In genomic region chr21:44456207-44456914, GRCh38 we compare ENCODE assay signal across 8 cellular contexts. TPM values are rescaled to one million over a fixed set of nuclear protein-coding genes. Genes with fewer than 3 reads are reported as not detected.
DNase-seq lines count a peak whose midpoint lies in the region; ATAC-seq and TF ChIP-seq lines count a peak whose summit lies in the region.

No MANE protein-coding gene starts in this region.

- intact Hi-C loops in Caco-2 (cut with micrococcal nuclease; ENCODE audit: unreplicated experiment), result no loop called here

- no peaks in the 10 kb centered on the region for H3K27me3 ChIP-seq in Caco-2 (replicated peaks; ENCODE audit: control insufficient read depth, insufficient read depth, low read length)
- no peaks in the 10 kb centered on the region for H3K27me3 ChIP-seq in parathyroid adenoma (ENCODE audit: control insufficient read depth, insufficient read depth, low read length)
- H3K27me3 ChIP-seq in Karpas-422 (ENCODE audit: low read length), result no peaks in the 10 kb centered on the region

- H3K9me3 Mint-ChIP-seq in Caco-2 (ENCODE audit: unreplicated experiment) (peaks cover 7% of the 10 kb centered on the region), T-cell (peaks cover 0 to 12% (median 8%) of the 10 kb centered on the region in 3 donors)

- no peak overlapping the region for H3K27ac ChIP-seq in parathyroid adenoma
- H3K27ac ChIP-seq in Karpas-422 (ENCODE audit: low read length), result no peak overlapping the region

- H3K36me3 ChIP-seq in Caco-2 (ENCODE audit: control insufficient read depth, insufficient read depth, low read length) (no peaks in the 10 kb centered on the region), parathyroid adenoma (ENCODE audit: control insufficient read depth, insufficient read depth, low read length) (no peaks in the 10 kb centered on the region), Karpas-422 (ENCODE audit: insufficient read depth, low read length) (no peaks in the 10 kb centered on the region)

- H3K79me2 ChIP-seq in parathyroid adenoma, result no peaks in the 10 kb centered on the region
- H3K79me2 ChIP-seq in Karpas-422 (ENCODE audit: low read length), result no peaks in the 10 kb centered on the region

- H3K9ac ChIP-seq in parathyroid adenoma (no peak overlapping the region), Karpas-422 (ENCODE audit: low read length) (no peak overlapping the region)

- H3K4me3 ChIP-seq in Caco-2 (ENCODE audit: low read depth, low read length), result peak overlapping the region; percentile 63
- H3K4me3 ChIP-seq in foreskin fibroblast (ENCODE audit: low read depth in 1 of 2, low read length in 2 of 2), result peak overlapping the region; percentile 31 to 63
- peak overlapping the region; percentile 46 for H3K4me3 ChIP-seq in parathyroid adenoma (ENCODE audit: low read depth, low read length)
- H3K4me3 ChIP-seq in Karpas-422 (ENCODE audit: low read length), result no peak overlapping the region

- POLR2A ChIA-PET in Caco-2 (lab: Charles Lee) (no interaction called here), T-cell (lab: Charles Lee) (no interaction called here)

- H3K4me1 Mint-ChIP-seq in Caco-2 (ENCODE audit: low read depth, unreplicated experiment) (peaks cover 7% of the 10 kb centered on the region), T-cell (peaks cover 0 to 11% (median 7%) of the 10 kb centered on the region in 3 donors)

- no peaks in the 10 kb centered on the region for H3K9me2 ChIP-seq in Karpas-422 (replicated peaks; ENCODE audit: insufficient read depth, low read length)

- H4K20me1 ChIP-seq in Karpas-422 (ENCODE audit: insufficient read depth, low read depth, low read length), result no peaks in the 10 kb centered on the region

- H3K27ac Mint-ChIP-seq in Caco-2 (ENCODE audit: unreplicated experiment) (no peak overlapping the region), T-cell (no peak overlapping the region)

- H2AFZ ChIP-seq in parathyroid adenoma (peak overlapping the region; percentile 75), Karpas-422 (ENCODE audit: low read length) (no peak overlapping the region)

- TF ChIP-seq CTCF in Caco-2 (IDR thresholded peaks at IDR 0.05; ENCODE audit: insufficient read depth in 1 of 2, low read depth in 1 of 2, low read length in 1 of 2, severe bottlenecking in 1 of 2, unreplicated experiment in 1 of 2), result no peak
- TF ChIP-seq CTCF in foreskin fibroblast (IDR thresholded peaks at IDR 0.05; ENCODE audit: low read depth, low read length), result no peak
- no peak for TF ChIP-seq CTCF in parathyroid adenoma (IDR thresholded peaks at IDR 0.05)

- H3K27me3 Mint-ChIP-seq in Caco-2 (ENCODE audit: insufficient read depth, unreplicated experiment), result no peaks in the 10 kb centered on the region
- peaks cover 0 to 2% of the 10 kb centered on the region in 2 donors for H3K27me3 Mint-ChIP-seq in T-cell

- no TSS peak for BruUV-seq in Caco-2 (replicated peaks; lab: Mats Ljungman, UMichigan)

- ATAC-seq in T-cell (replicated peaks in 1 of 4), result no peak
- no peak for ATAC-seq in HG03460 (IDR thresholded peaks at IDR 0.05; ENCODE audit: unreplicated experiment)

- H3K4me2 ChIP-seq in parathyroid adenoma (ENCODE audit: low read length), result peak overlapping the region; percentile 82
- H3K4me2 ChIP-seq in Karpas-422 (ENCODE audit: low read depth, low read length, poor library complexity, severe bottlenecking), result no peak overlapping the region

- DNase-seq in Caco-2 (peak in 1 of 2 experiments; percentile 29), T-cell (no peak), foreskin fibroblast (no peak), Karpas-422 (no peak), Ammon's horn (ENCODE audit: low spot score) (no peak)
- DNase-seq in stimulated activated CD4-positive, alpha-beta T cell treated with anti-CD3 and anti-CD28 coated beads, Interleukin-15, amount 100 ng/mL, for 24 hours, result no peak

- H3K9me3 ChIP-seq in Caco-2 (no peaks in the 10 kb centered on the region), parathyroid adenoma (ENCODE audit: control insufficient read depth, low read length) (no peaks in the 10 kb centered on the region), Karpas-422 (ENCODE audit: low read length) (peaks cover 7% of the 10 kb centered on the region)

- H3K4me1 ChIP-seq in Caco-2 (peaks cover 22% of the 10 kb centered on the region), parathyroid adenoma (no peaks in the 10 kb centered on the region), Karpas-422 (ENCODE audit: low read length) (no peaks in the 10 kb centered on the region)

- H3K4me3 Mint-ChIP-seq in Caco-2 (ENCODE audit: unreplicated experiment) (peak overlapping the region; percentile 71), T-cell (peak overlapping the region; percentile 43 to 67 (median 66))

- CTCF ChIA-PET in Caco-2 (lab: Charles Lee), result interaction anchor here (1.0 to 1.1 kb wide), 2 partner anchors 114 to 116 kb away, joined by 3 read pairs; no protein-coding TSS in a partner anchor
- CTCF ChIA-PET in T-cell (lab: Charles Lee), result no interaction called here

- no peaks in the 10 kb centered on the region for H3K36me3 Mint-ChIP-seq in Caco-2 (ENCODE audit: insufficient read depth, unreplicated experiment)
- no peaks in the 10 kb centered on the region for H3K36me3 Mint-ChIP-seq in T-cell

RNA-seq across cellular contexts. Expression of gene LRRC3, which starts 1.1 kb away (rescaled TPM):
- total RNA-seq in Caco-2 (2022), result 4.5 and 4.7 TPM in 2 replicates
- total RNA-seq in T-cell, result 1 to 10 TPM in 2 of 5 donors, under 1 TPM in 3; 0.76 to 2.2 (median 0.98) TPM
- not detected in 2 replicates for total RNA-seq in Karpas-422 (2014; rRNA removed; shearing (Covaris generic); ENCODE audit: low replicate concordance)
